8 cellular contexts compared by ENCODE assay signal in genomic region chr2:27070653-27071276, GRCh38. TPM values are rescaled to one million over a fixed set of nuclear protein-coding genes. Genes with fewer than 3 reads are reported as not detected.
DNase-seq lines count a peak whose midpoint lies in the region; ATAC-seq, FAIRE-seq and TF ChIP-seq lines count a peak whose summit lies in the region.

No MANE protein-coding gene starts in this region.

- no peak for TF ChIP-seq RAD21 in K562 (CRISPR knock-in tag; conservative IDR thresholded peaks at IDR 0.05 in 1 of 2, IDR thresholded peaks at IDR 0.05 in 1 of 2)

- no peak for TF ChIP-seq EP300 in K562 (IDR thresholded peaks at IDR 0.05; ENCODE audit: low read length)

- TF ChIP-seq CTCF in heart right ventricle (IDR thresholded peaks at IDR 0.05) (no peak), K562 (IDR thresholded peaks at IDR 0.05 in 2 of 3, conservative IDR thresholded peaks at IDR 0.05 in 1 of 3; ENCODE audit: insufficient read depth in 2 of 3, low read depth in 1 of 3, low read length in 3 of 3) (no peak)

- H2BK5ac ChIP-seq in mesenchymal stem cell (ENCODE audit: low read depth, low read length, poor library complexity, severe bottlenecking) = peak overlapping the region; percentile 46

- in situ Hi-C loops in K562 (cut with MboI) = no loop called here

- peak overlapping the region; percentile 40 to 90 for H2BK12ac ChIP-seq in mesenchymal stem cell (ENCODE audit: low read length in 2 of 2)

- POLR2A ChIA-PET in K562 (lab: Yijun Ruan, JAX) = interaction anchor here (0.5 to 9.0 kb wide), 12 partner anchors 8 to 422 kb away, joined by 3 to 112 read pairs (median 6); partner anchors contain the start of gene AGBL5

- H2BK15ac ChIP-seq in mesenchymal stem cell (ENCODE audit: low read depth, poor library complexity, severe bottlenecking) = no peak overlapping the region

- peak overlapping the region; percentile 50 to 98 (median 89) for H3K4me3 ChIP-seq in heart right ventricle
- peak overlapping the region; percentile 82 for H3K4me3 ChIP-seq in K562
- H3K4me3 ChIP-seq in mesenchymal stem cell (ENCODE audit: insufficient read depth in 1 of 2, low read depth in 1 of 2, low read length in 2 of 2) = peak overlapping the region; percentile 89 to 100
- peak overlapping the region; percentile 23 to 76 for H3K4me3 ChIP-seq in aorta (ENCODE audit: low read length in 2 of 2)

- H2AFZ ChIP-seq in K562 (ENCODE audit: low read depth, low read length) (peak overlapping the region; percentile 71), mesenchymal stem cell (ENCODE audit: low read depth, low read length) (no peak overlapping the region)

- TSS peak; percentile 64 for BruUV-seq in K562 (replicated peaks; lab: Mats Ljungman, UMichigan)

- CTCF ChIA-PET in K562 (lab: Yijun Ruan, JAX; ENCODE audit: low intra/inter-chr PET ratio) = no interaction called here

- peak overlapping the region in 1 of 2 experiments; percentile 45 for H3K14ac ChIP-seq in mesenchymal stem cell (ENCODE audit: low read length in 2 of 2)

- H4K20me1 ChIP-seq in K562 (replicated peaks; ENCODE audit: control insufficient read depth, insufficient read depth, low read length) = no peaks in the 10 kb centered on the region

- intact Hi-C loops in heart right ventricle (cut with DNase I) = loop anchor here in 3 of 10 donors (1.0 to 2.0 kb wide), 2 partner anchors 19 to 20 kb away; partner anchors contain the start of gene AGBL5 (in 3 of the 3)
- intact Hi-C loops in Right ventricle myocardium inferior (cut with DNase I) = loop anchor here (2.0 to 5.0 kb wide), 2 partner anchors 20 to 38 kb away; partner anchors contain the start of genes AGBL5 and TMEM214
- intact Hi-C loops in K562 (cut with micrococcal nuclease) = no loop called here
- intact Hi-C loops in aorta (cut with DNase I) = loop anchor here in 1 of 2 donors (2.0 kb wide), 1 partner anchor 18 kb away; no protein-coding TSS in a partner anchor

- H3K9me3 ChIP-seq in heart right ventricle (no peaks in the 10 kb centered on the region), K562 (replicated peaks; ENCODE audit: control insufficient read depth, insufficient read depth, low read depth, low read length) (no peaks in the 10 kb centered on the region), mesenchymal stem cell (ENCODE audit: control insufficient read depth, low read length) (no peaks in the 10 kb centered on the region), aorta (ENCODE audit: control insufficient read depth, low read length) (no peaks in the 10 kb centered on the region)

- peak overlapping the region; percentile 16 for H4K91ac ChIP-seq in mesenchymal stem cell (ENCODE audit: low read length)

- H3K79me2 ChIP-seq in K562 (ENCODE audit: control insufficient read depth, insufficient read depth, low read length) = peaks cover 29% of the 10 kb centered on the region

- H3K4me1 ChIP-seq in heart right ventricle (peaks cover 10 to 73% (median 61%) of the 10 kb centered on the region in 9 donors), K562 (replicated peaks in 1 of 2; ENCODE audit: control insufficient read depth in 2 of 2, insufficient read depth in 2 of 2, low read length in 2 of 2) (peaks cover 38 to 44% of the 10 kb centered on the region in 2 experiments), mesenchymal stem cell (ENCODE audit: control insufficient read depth, insufficient read depth, low read depth, low read length) (peaks cover 28% of the 10 kb centered on the region), aorta (ENCODE audit: control insufficient read depth in 1 of 2, insufficient read depth in 2 of 2, low read length in 2 of 2) (no peaks in the 10 kb centered on the region)

- peak overlapping the region; percentile 73 for H2BK120ac ChIP-seq in mesenchymal stem cell (ENCODE audit: low read depth, low read length)

- ATAC-seq in heart right ventricle = peak in 5 of 8 donors; percentile 0 to 16 (median 2)
- ATAC-seq in Right ventricle myocardium inferior = no peak
- ATAC-seq in K562 = peak; percentile 8
- ATAC-seq in aorta (ENCODE audit: low FRiP score) = no peak

- peak overlapping the region; percentile 64 to 99 for H3K4ac ChIP-seq in mesenchymal stem cell (ENCODE audit: low read depth in 1 of 2, low read length in 2 of 2)

- H3K36me3 ChIP-seq in heart right ventricle (peaks cover 0 to 47% (median 11%) of the 10 kb centered on the region in 9 donors), K562 (ENCODE audit: control insufficient read depth, insufficient read depth, low read length) (peaks cover 41% of the 10 kb centered on the region), mesenchymal stem cell (ENCODE audit: control insufficient read depth in 1 of 2, insufficient read depth in 2 of 2, low read depth in 1 of 2, low read length in 2 of 2) (peaks cover 31 to 44% of the 10 kb centered on the region in 2 experiments), aorta (ENCODE audit: control insufficient read depth in 1 of 2, insufficient read depth in 2 of 2, low read length in 1 of 2) (no peaks in the 10 kb centered on the region)

- H3K9me1 ChIP-seq in K562 (ENCODE audit: control insufficient read depth, insufficient read depth, low read length) = no peaks in the 10 kb centered on the region

- H3K9ac ChIP-seq in K562 (ENCODE audit: insufficient read depth in 1 of 2, low read depth in 2 of 2, low read length in 2 of 2) (peak overlapping the region; percentile 90 to 99), mesenchymal stem cell (ENCODE audit: low read length) (peak overlapping the region; percentile 99)

- peak overlapping the region in 1 of 2 experiments; percentile 100 for H3K23ac ChIP-seq in mesenchymal stem cell (ENCODE audit: low read length in 2 of 2)

- no peak for DNase-seq in heart right ventricle
- DNase-seq in Right ventricle myocardium inferior (ENCODE audit: missing footprints) = no peak
- no peak for DNase-seq in K562 (ENCODE audit: extremely low read depth in 1 of 4, low spot score in 3 of 4)
- DNase-seq in mesenchymal stem cell = no peak
- DNase-seq in aorta = no peak
- no peak for DNase-seq in H54 (ENCODE audit: insufficient read length, low spot score)
- no peak for DNase-seq in SIG-M5 (lab: John Stamatoyannopoulos, UW)
- DNase-seq in stimulated activated naive CD4-positive, alpha-beta T cell treated with Interleukin-2 at 50 U/mL for 16 hours (lab: John Stamatoyannopoulos, UW) = no peak

- peak overlapping the region; percentile 95 for H3K18ac ChIP-seq in mesenchymal stem cell (ENCODE audit: low read depth in 1 of 2, low read length in 2 of 2)

- FAIRE-seq in K562 (lab: Jason Lieb, UNC) (no peak), H54 (lab: Jason Lieb, UNC) (no peak)

- no peak for TF ChIP-seq POLR2A in K562 (conservative IDR thresholded peaks at IDR 0.05)
- TF ChIP-seq POLR2A in H54 (IDR thresholded peaks at IDR 0.05; ENCODE audit: low read depth, low read length) = no peak

- no peaks in the 10 kb centered on the region for H3K27me3 ChIP-seq in heart right ventricle
- H3K27me3 ChIP-seq in K562 (ENCODE audit: control insufficient read depth in 2 of 2, insufficient read depth in 2 of 2, low read length in 2 of 2) = no peaks in the 10 kb centered on the region
- no peaks in the 10 kb centered on the region for H3K27me3 ChIP-seq in mesenchymal stem cell (ENCODE audit: control insufficient read depth in 1 of 2, insufficient read depth in 1 of 2, low read length in 2 of 2)
- H3K27me3 ChIP-seq in aorta (ENCODE audit: control insufficient read depth in 1 of 2, insufficient read depth in 2 of 2, low read length in 1 of 2) = no peaks in the 10 kb centered on the region

- H3K79me1 ChIP-seq in mesenchymal stem cell (replicated peaks; ENCODE audit: low read length, poor library complexity, severe bottlenecking) = peaks cover 14% of the 10 kb centered on the region

- H3K4me2 ChIP-seq in K562 (ENCODE audit: insufficient read depth, low read length) (peak overlapping the region; percentile 98), mesenchymal stem cell (ENCODE audit: low read length, poor library complexity, severe bottlenecking) (peak overlapping the region; percentile 80)

- 3% methylated on average over 11 of the region's 11 CpGs for WGBS in heart right ventricle, 2 donors
- 0% methylated on average over 11 of the region's 11 CpGs for WGBS in K562 (ENCODE audit: insufficient coverage, low coverage, missing lambda C conversion rate)
- WGBS in mesenchymal stem cell = 8% methylated on average over 11 of the region's 11 CpGs
- WGBS in aorta, 2 donors = 0 to 1% methylated on average over 11 of the region's 11 CpGs

- H3K27ac ChIP-seq in heart right ventricle = peak overlapping the region in 9 of 10 donors; percentile 91 to 98 (median 97)
- H3K27ac ChIP-seq in K562 (ENCODE audit: extremely low read depth, low read depth, low read length) = peak overlapping the region; percentile 86
- H3K27ac ChIP-seq in mesenchymal stem cell (ENCODE audit: low read length, poor library complexity, severe bottlenecking) = peak overlapping the region; percentile 66
- peak overlapping the region; percentile 2 to 28 for H3K27ac ChIP-seq in aorta (ENCODE audit: low read depth in 1 of 2, low read length in 2 of 2)

- peak overlapping the region; percentile 75 for H2AK5ac ChIP-seq in mesenchymal stem cell (ENCODE audit: low read length, severe bottlenecking)

- peak overlapping the region; percentile 55 for H4K8ac ChIP-seq in mesenchymal stem cell (ENCODE audit: low read length)

RNA-seq across cellular contexts. Expression of gene OST4, which starts 0.7 kb away (rescaled TPM):
- total RNA-seq in heart right ventricle = 100 to 1,000 TPM; 342 to 457 (median 388) TPM
- polyA plus RNA-seq in heart right ventricle = 100 to 1,000 TPM; 336 to 456 TPM
- 411 TPM for total RNA-seq in Right ventricle myocardium inferior
- 32.9 and 75.2 TPM in 2 replicates for total RNA-seq in K562 (2011; cell fraction: chromatin; rRNA removed; ENCODE audit: low replicate concordance)
- 76.6 and 92.2 TPM in 2 replicates for total RNA-seq in K562 (2011; cell fraction: nucleolus; rRNA removed)
- 88.9 and 136 TPM in 2 replicates for total RNA-seq in K562 (2011; cell fraction: nucleoplasm; rRNA removed)
- total RNA-seq in K562 (2014; rRNA removed) = 186 and 199 TPM in 2 replicates
- total RNA-seq in K562 (2014; rRNA removed; fragmentation: Illumina TruSeq; extraction: Trizol) = 263 and 292 TPM in 2 replicates
- 335 and 366 TPM in 2 replicates for total RNA-seq in K562 (2015; rRNA removed; fragmentation: Illumina TruSeq; extraction: Trizol)
- total RNA-seq in K562 (2021) = 239 and 266 TPM in 2 replicates
- polyA plus RNA-seq in K562 (2011; rRNA removed) = 328 and 435 TPM in 2 replicates
- polyA plus RNA-seq in K562 (2011; cell fraction: cytosol; rRNA removed) = 794 and 995 TPM in 2 replicates
- polyA plus RNA-seq in K562 (2011; cell fraction: nucleus; rRNA removed) = 204 and 270 TPM in 2 replicates
- 363 and 494 TPM in 2 replicates for polyA plus RNA-seq in K562 (2012)
- 503 and 545 TPM in 2 replicates for polyA plus RNA-seq in K562 (2014; fragmentation: Illumina TruSeq; extraction: Trizol)
- polyA plus RNA-seq in K562 (2014; fragmentation: Nextera tagmentation; extraction: Ambion mirVana) = 1,000 to 10,000 TPM; 1,144 to 1,155 TPM
- 355 and 369 TPM in 2 replicates for polyA plus RNA-seq in K562 (2014; rRNA removed)
- polyA minus RNA-seq in K562 (2011; rRNA and poly(A)+ RNA removed) = 170 and 193 TPM in 2 replicates
- polyA minus RNA-seq in K562 (2011; cell fraction: cytosol; rRNA and poly(A)+ RNA removed) = 371 and 384 TPM in 2 replicates
- 63.4 and 99.5 TPM in 2 replicates for polyA minus RNA-seq in K562 (2011; cell fraction: nucleus; rRNA and poly(A)+ RNA removed)
- 1,831 TPM for polyA plus RNA-seq in mesenchymal stem cell (2013, experiment 1 of 2)
- 1,802 TPM for polyA plus RNA-seq in mesenchymal stem cell (2013, experiment 2 of 2)
- 100 to 1,000 TPM; 219 to 260 TPM for total RNA-seq in aorta
- polyA plus RNA-seq in aorta = 100 to 1,000 TPM; 531 to 750 TPM

RNA-seq across cellular contexts. Expression of gene EMILIN1, which starts 7.7 kb away (rescaled TPM):
- total RNA-seq in heart right ventricle (10 to 100 TPM in 7 of 10 donors, 1 to 10 TPM in 3; 6.8 to 53.2 (median 12.2) TPM), Right ventricle myocardium inferior (25.8 TPM), K562 (2014; rRNA removed) (2.2 and 2.7 TPM in 2 replicates), K562 (2014; rRNA removed; fragmentation: Illumina TruSeq; extraction: Trizol) (0.04 TPM in 1 of 2 replicates, not detected in the other), K562 (2015; rRNA removed; fragmentation: Illumina TruSeq; extraction: Trizol) (0.54 and 0.75 TPM in 2 replicates), K562 (2021) (1.0 and 1.5 TPM in 2 replicates), aorta (100 to 1,000 TPM; 180 to 200 TPM)
- polyA plus RNA-seq in heart right ventricle (10 to 100 TPM; 40.8 to 41.0 TPM), K562 (2011; rRNA removed) (0.24 and 0.43 TPM in 2 replicates), K562 (2014; fragmentation: Illumina TruSeq; extraction: Trizol) (0.06 and 0.37 TPM in 2 replicates), K562 (2014; fragmentation: Nextera tagmentation; extraction: Ambion mirVana) (not detected), K562 (2014; rRNA removed) (0.94 and 1.1 TPM in 2 replicates), aorta (100 to 1,000 TPM in 1 of 2 donors, 10 to 100 TPM in 1; 50.0 to 249 TPM)
- 0.26 and 1.00 TPM in 2 replicates for total RNA-seq in K562 (2011; cell fraction: chromatin; rRNA removed; ENCODE audit: low replicate concordance)
- 1.6 and 2.0 TPM in 2 replicates for total RNA-seq in K562 (2011; cell fraction: nucleolus; rRNA removed)
- total RNA-seq in K562 (2011; cell fraction: nucleoplasm; rRNA removed) = 0.51 and 0.61 TPM in 2 replicates
- 0.63 and 1.3 TPM in 2 replicates for polyA plus RNA-seq in K562 (2011; cell fraction: cytosol; rRNA removed)
- polyA plus RNA-seq in K562 (2011; cell fraction: nucleus; rRNA removed) = 1.1 and 2.4 TPM in 2 replicates
- polyA plus RNA-seq in K562 (2012) = 1.1 and 1.7 TPM in 2 replicates
- 0.12 and 0.25 TPM in 2 replicates for polyA minus RNA-seq in K562 (2011; rRNA and poly(A)+ RNA removed)
- polyA minus RNA-seq in K562 (2011; cell fraction: cytosol; rRNA and poly(A)+ RNA removed) = 0.46 and 0.67 TPM in 2 replicates
- 0.78 and 0.94 TPM in 2 replicates for polyA minus RNA-seq in K562 (2011; cell fraction: nucleus; rRNA and poly(A)+ RNA removed)
- polyA plus RNA-seq in mesenchymal stem cell (2013, experiment 1 of 2) = 122 TPM
- 129 TPM for polyA plus RNA-seq in mesenchymal stem cell (2013, experiment 2 of 2)

RNA-seq across cellular contexts. Expression of gene KHK, which starts 15.8 kb away (rescaled TPM):
- total RNA-seq in heart right ventricle = 1 to 10 TPM in 9 of 10 donors, under 1 TPM in 1; 0.32 to 4.6 (median 2.3) TPM
- 1 to 10 TPM; 2.2 TPM for polyA plus RNA-seq in heart right ventricle
- 4.5 TPM for total RNA-seq in Right ventricle myocardium inferior
- 2.0 and 6.1 TPM in 2 replicates for total RNA-seq in K562 (2011; cell fraction: chromatin; rRNA removed; ENCODE audit: low replicate concordance)
- 5.5 and 8.5 TPM in 2 replicates for total RNA-seq in K562 (2011; cell fraction: nucleolus; rRNA removed)
- 5.1 and 5.5 TPM in 2 replicates for total RNA-seq in K562 (2011; cell fraction: nucleoplasm; rRNA removed)
- total RNA-seq in K562 (2014; rRNA removed) = 5.8 and 9.8 TPM in 2 replicates
- total RNA-seq in K562 (2014; rRNA removed; fragmentation: Illumina TruSeq; extraction: Trizol) = 2.4 and 3.6 TPM in 2 replicates
- total RNA-seq in K562 (2015; rRNA removed; fragmentation: Illumina TruSeq; extraction: Trizol) = 8.8 and 9.2 TPM in 2 replicates
- total RNA-seq in K562 (2021) = 10.7 and 13.2 TPM in 2 replicates
- 3.4 and 3.7 TPM in 2 replicates for polyA plus RNA-seq in K562 (2011; rRNA removed)
- polyA plus RNA-seq in K562 (2011; cell fraction: cytosol; rRNA removed) = 4.3 and 6.2 TPM in 2 replicates
- 9.1 and 9.7 TPM in 2 replicates for polyA plus RNA-seq in K562 (2011; cell fraction: nucleus; rRNA removed)
- polyA plus RNA-seq in K562 (2012) = 15.4 and 17.5 TPM in 2 replicates
- polyA plus RNA-seq in K562 (2014; fragmentation: Illumina TruSeq; extraction: Trizol) = 6.2 TPM in 2 replicates
- polyA plus RNA-seq in K562 (2014; fragmentation: Nextera tagmentation; extraction: Ambion mirVana) = 1 to 10 TPM; 1.5 to 2.7 TPM
- 4.8 and 5.2 TPM in 2 replicates for polyA plus RNA-seq in K562 (2014; rRNA removed)
- polyA minus RNA-seq in K562 (2011; rRNA and poly(A)+ RNA removed) = 2.0 and 2.2 TPM in 2 replicates
- polyA minus RNA-seq in K562 (2011; cell fraction: cytosol; rRNA and poly(A)+ RNA removed) = 5.2 and 6.2 TPM in 2 replicates
- polyA minus RNA-seq in K562 (2011; cell fraction: nucleus; rRNA and poly(A)+ RNA removed) = 3.3 and 3.4 TPM in 2 replicates
- polyA plus RNA-seq in mesenchymal stem cell (2013, experiment 1 of 2) = 0.29 TPM
- 0.38 TPM for polyA plus RNA-seq in mesenchymal stem cell (2013, experiment 2 of 2)
- 1 to 10 TPM; 3.4 to 5.1 TPM for total RNA-seq in aorta
- polyA plus RNA-seq in aorta = 10 to 100 TPM in 1 of 2 donors, 1 to 10 TPM in 1; 6.0 to 38.7 TPM

RNA-seq across cellular contexts. Expression of gene AGBL5, which starts 19.3 kb away (rescaled TPM):
- total RNA-seq in heart right ventricle (10 to 100 TPM in 6 of 10 donors, 1 to 10 TPM in 4; 7.9 to 16.8 (median 11.7) TPM), Right ventricle myocardium inferior (9.9 TPM), K562 (2014; rRNA removed) (26.2 and 30.3 TPM in 2 replicates), K562 (2014; rRNA removed; fragmentation: Illumina TruSeq; extraction: Trizol) (25.8 and 26.4 TPM in 2 replicates), K562 (2015; rRNA removed; fragmentation: Illumina TruSeq; extraction: Trizol) (28.7 and 29.1 TPM in 2 replicates), K562 (2021) (37.6 and 40.3 TPM in 2 replicates), aorta (10 to 100 TPM; 14.3 to 15.0 TPM)
- polyA plus RNA-seq in heart right ventricle (1 to 10 TPM; 4.2 to 6.5 TPM), K562 (2011; rRNA removed) (48.3 and 52.7 TPM in 2 replicates), K562 (2014; fragmentation: Illumina TruSeq; extraction: Trizol) (49.5 and 52.3 TPM in 2 replicates), K562 (2014; fragmentation: Nextera tagmentation; extraction: Ambion mirVana) (1 to 10 TPM; 3.3 to 6.3 TPM), K562 (2014; rRNA removed) (24.9 and 33.8 TPM in 2 replicates), aorta (10 to 100 TPM; 11.5 to 16.7 TPM)
- 40.2 and 80.6 TPM in 2 replicates for total RNA-seq in K562 (2011; cell fraction: chromatin; rRNA removed; ENCODE audit: low replicate concordance)
- 34.5 and 47.0 TPM in 2 replicates for total RNA-seq in K562 (2011; cell fraction: nucleolus; rRNA removed)
- total RNA-seq in K562 (2011; cell fraction: nucleoplasm; rRNA removed) = 34.2 and 36.7 TPM in 2 replicates
- 61.4 and 68.7 TPM in 2 replicates for polyA plus RNA-seq in K562 (2011; cell fraction: cytosol; rRNA removed)
- polyA plus RNA-seq in K562 (2011; cell fraction: nucleus; rRNA removed) = 59.7 and 61.5 TPM in 2 replicates
- polyA plus RNA-seq in K562 (2012) = 33.2 and 62.0 TPM in 2 replicates
- 42.1 and 50.9 TPM in 2 replicates for polyA minus RNA-seq in K562 (2011; rRNA and poly(A)+ RNA removed)
- 22.4 and 26.2 TPM in 2 replicates for polyA minus RNA-seq in K562 (2011; cell fraction: cytosol; rRNA and poly(A)+ RNA removed)
- 20.7 and 27.2 TPM in 2 replicates for polyA minus RNA-seq in K562 (2011; cell fraction: nucleus; rRNA and poly(A)+ RNA removed)
- polyA plus RNA-seq in mesenchymal stem cell (2013, experiment 1 of 2) = 18.2 TPM
- polyA plus RNA-seq in mesenchymal stem cell (2013, experiment 2 of 2) = 17.4 TPM

RNA-seq across cellular contexts. Expression of gene TMEM214, which starts 38.0 kb away (rescaled TPM):
- total RNA-seq in heart right ventricle (10 to 100 TPM; 24.7 to 53.4 (median 28.0) TPM), Right ventricle myocardium inferior (32.7 TPM), K562 (2014; rRNA removed) (18.9 and 23.7 TPM in 2 replicates), K562 (2014; rRNA removed; fragmentation: Illumina TruSeq; extraction: Trizol) (31.0 and 34.3 TPM in 2 replicates), K562 (2015; rRNA removed; fragmentation: Illumina TruSeq; extraction: Trizol) (44.0 and 44.1 TPM in 2 replicates), K562 (2021) (78.5 and 79.6 TPM in 2 replicates), aorta (100 to 1,000 TPM in 1 of 2 donors, 10 to 100 TPM in 1; 96.4 to 106 TPM)
- polyA plus RNA-seq in heart right ventricle (10 to 100 TPM; 41.5 to 48.6 TPM), K562 (2011; rRNA removed) (52.9 and 143 TPM in 2 replicates), K562 (2014; fragmentation: Illumina TruSeq; extraction: Trizol) (76.9 and 81.4 TPM in 2 replicates), K562 (2014; fragmentation: Nextera tagmentation; extraction: Ambion mirVana) (10 to 100 TPM; 11.4 to 14.8 TPM), K562 (2014; rRNA removed) (55.0 and 58.0 TPM in 2 replicates), aorta (10 to 100 TPM; 30.2 to 93.3 TPM)
- 364 and 807 TPM in 2 replicates for total RNA-seq in K562 (2011; cell fraction: chromatin; rRNA removed; ENCODE audit: low replicate concordance)
- 428 and 514 TPM in 2 replicates for total RNA-seq in K562 (2011; cell fraction: nucleolus; rRNA removed)
- total RNA-seq in K562 (2011; cell fraction: nucleoplasm; rRNA removed) = 376 and 406 TPM in 2 replicates
- polyA plus RNA-seq in K562 (2011; cell fraction: cytosol; rRNA removed) = 146 and 165 TPM in 2 replicates
- 466 and 543 TPM in 2 replicates for polyA plus RNA-seq in K562 (2011; cell fraction: nucleus; rRNA removed)
- polyA plus RNA-seq in K562 (2012) = 57.3 and 151 TPM in 2 replicates
- 123 TPM in 2 replicates for polyA minus RNA-seq in K562 (2011; rRNA and poly(A)+ RNA removed)
- 96.4 and 118 TPM in 2 replicates for polyA minus RNA-seq in K562 (2011; cell fraction: cytosol; rRNA and poly(A)+ RNA removed)
- polyA minus RNA-seq in K562 (2011; cell fraction: nucleus; rRNA and poly(A)+ RNA removed) = 142 and 264 TPM in 2 replicates
- polyA plus RNA-seq in mesenchymal stem cell (2013, experiment 1 of 2) = 110 TPM
- polyA plus RNA-seq in mesenchymal stem cell (2013, experiment 2 of 2) = 107 TPM

Comparison
In these comparisons a context has a peak if more than half of its experiments do, and no peak if none do; other contexts are left out.
1. ATAC-seq: peak in heart right ventricle (5 of 8) and K562 (single experiment); none in Right ventricle myocardium inferior (single experiment) and aorta (single experiment).
2. H3K27ac ChIP-seq: peak in every context shown above with its lines; median percentile 97 in heart right ventricle; 86 in K562; 66 in mesenchymal stem cell; 15 in aorta.
3. Peak in every context shown above with its lines, with median percentiles within 50 percentile points of each other: H3K4me3 ChIP-seq.